17 cellular contexts compared by ENCODE assay signal in the genomic region with DNA sequence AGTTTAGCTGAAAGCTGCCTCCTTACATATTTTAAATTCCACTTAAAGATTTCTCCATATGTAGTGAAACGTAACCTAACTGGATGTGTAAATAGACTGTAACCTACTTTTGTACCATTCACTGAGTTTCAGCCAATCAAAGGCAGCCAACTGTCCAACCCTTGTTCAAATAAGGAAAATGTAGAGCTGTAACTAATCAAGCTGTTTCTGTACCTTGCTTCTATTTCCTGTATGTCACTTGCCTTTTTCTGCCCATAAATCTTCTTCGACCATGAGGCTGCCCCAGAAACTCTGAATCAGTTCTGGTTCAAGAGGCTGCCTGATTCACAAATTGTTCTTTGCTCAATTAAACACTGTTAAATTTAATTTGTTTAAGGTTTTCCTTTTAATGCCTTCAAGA. TPM values are rescaled to one million over a fixed set of nuclear protein-coding genes. Genes with fewer than 3 reads are reported as not detected.
DNase-seq lines count a peak whose midpoint lies in the region; ATAC-seq and TF ChIP-seq lines count a peak whose summit lies in the region.
"Had no signal": no experiment of that assay in that cellular context is flagged by ENCODE, and none has a peak within 500 bp of the region (broad histone marks: within the 10 kb centered on the region; RNA-seq: fewer than 3 reads in every experiment).

No MANE protein-coding gene starts in this region.

- no peaks in the 10 kb centered on the region for H3K36me3 ChIP-seq in RWPE2 (ENCODE audit: low read depth)
- no peaks in the 10 kb centered on the region for H3K36me3 ChIP-seq in MM.1S (replicated peaks; ENCODE audit: insufficient read depth, low read length)
- H3K36me3 ChIP-seq: cardiac muscle cell, HAP-1, SJCRH30 had no signal

- H3K27ac Mint-ChIP-seq in stimulated activated effector memory CD8-positive, alpha-beta T cell treated with anti-CD3 and anti-CD28 coated beads, Interleukin-12 subunit alpha, Interleukin-12 subunit beta, amount 100 ng/mL, for 72 hours = no peak overlapping the region
- H3K27ac Mint-ChIP-seq: stimulated activated naive CD8-positive, alpha-beta T cell treated with anti-CD3 and anti-CD28 coated beads, Interleukin-15, Interleukin-2, amounts not matched to agents 100 ng/mL and 50 ng/mL, for 24 hours had no signal

- peaks cover 5% of the 10 kb centered on the region for H3K4me1 Mint-ChIP-seq in stimulated activated effector memory CD8-positive, alpha-beta T cell treated with anti-CD3 and anti-CD28 coated beads, Interleukin-12 subunit alpha, Interleukin-12 subunit beta, amount 100 ng/mL, for 72 hours

- no peaks in the 10 kb centered on the region for H3K36me3 Mint-ChIP-seq in stimulated activated effector memory CD8-positive, alpha-beta T cell treated with anti-CD3 and anti-CD28 coated beads, Interleukin-12 subunit alpha, Interleukin-12 subunit beta, amount 100 ng/mL, for 72 hours
- H3K36me3 Mint-ChIP-seq: CD4-positive, alpha-beta memory T cell had no signal

- H3F3A ChIP-seq in MM.1S (ENCODE audit: insufficient read depth, low read length) = no peaks in the 10 kb centered on the region

- H3K9me3 ChIP-seq in RWPE2 (ENCODE audit: severe bottlenecking) (no peaks in the 10 kb centered on the region), MM.1S (replicated peaks; ENCODE audit: insufficient read depth, low read length) (no peaks in the 10 kb centered on the region)
- H3K9me3 ChIP-seq: HAP-1, SJCRH30 had no signal

- H3K27me3 ChIP-seq in RWPE2 (ENCODE audit: insufficient read depth, poor library complexity, severe bottlenecking) (no peaks in the 10 kb centered on the region), foreskin keratinocyte (no peaks in the 10 kb centered on the region), MM.1S (replicated peaks; ENCODE audit: insufficient read depth, low read length) (no peaks in the 10 kb centered on the region)
- H3K27me3 ChIP-seq: cardiac muscle cell had no signal

- TF ChIP-seq CTCF in RWPE2 (IDR thresholded peaks at IDR 0.05; ENCODE audit: poor library complexity, severe bottlenecking) (no peak), foreskin keratinocyte (conservative IDR thresholded peaks at IDR 0.05) (no peak), MM.1S (IDR thresholded peaks at IDR 0.05; ENCODE audit: low read length) (no peak)

- no peak overlapping the region for H3K27ac ChIP-seq in RWPE2 (ENCODE audit: poor library complexity, severe bottlenecking)
- peak overlapping the region; percentile 27 for H3K27ac ChIP-seq in foreskin keratinocyte
- no peak overlapping the region for H3K27ac ChIP-seq in MM.1S (ENCODE audit: low read length)
- H3K27ac ChIP-seq: 22Rv1, cardiac muscle cell, SJCRH30 had no signal

- no peaks in the 10 kb centered on the region for H3K79me2 ChIP-seq in MM.1S (ENCODE audit: low read length)

- no peaks in the 10 kb centered on the region for H3K9me2 ChIP-seq in MM.1S (replicated peaks; ENCODE audit: insufficient read depth, low read length)

- H3K4me1 ChIP-seq in RWPE2 (ENCODE audit: insufficient read depth, poor library complexity, severe bottlenecking) (peaks cover 31% of the 10 kb centered on the region), foreskin keratinocyte (peaks cover 28% of the 10 kb centered on the region), MM.1S (ENCODE audit: low read length) (no peaks in the 10 kb centered on the region)

- no peak overlapping the region for H3K4me3 Mint-ChIP-seq in stimulated activated effector memory CD8-positive, alpha-beta T cell treated with anti-CD3 and anti-CD28 coated beads, Interleukin-12 subunit alpha, Interleukin-12 subunit beta, amount 100 ng/mL, for 72 hours
- H3K4me3 Mint-ChIP-seq: CD4-positive, alpha-beta memory T cell; stimulated activated naive CD8-positive, alpha-beta T cell treated with anti-CD3 and anti-CD28 coated beads, Interleukin-15, Interleukin-2, amounts not matched to agents 100 ng/mL and 50 ng/mL, for 24 hours had no signal

- no peaks in the 10 kb centered on the region for H4K20me1 ChIP-seq in MM.1S (ENCODE audit: insufficient read depth, low read length)

- H3K9ac ChIP-seq in MM.1S (ENCODE audit: low read length) = no peak overlapping the region

- ATAC-seq in RWPE2 (ENCODE audit: low read depth) (peak; percentile 27; the same call in 1 of the 3 replicates), foreskin keratinocyte (no peak), GM21737 (IDR thresholded peaks at IDR 0.05; ENCODE audit: unreplicated experiment) (no peak)
- ATAC-seq in stimulated activated effector memory CD8-positive, alpha-beta T cell treated with anti-CD3 and anti-CD28 coated beads, Interleukin-12 subunit alpha, Interleukin-12 subunit beta, amount 100 ng/mL, for 72 hours = peak; percentile 39
- ATAC-seq: left cardiac atrium had no signal

- no peaks in the 10 kb centered on the region for H3K9me3 Mint-ChIP-seq in stimulated activated effector memory CD8-positive, alpha-beta T cell treated with anti-CD3 and anti-CD28 coated beads, Interleukin-12 subunit alpha, Interleukin-12 subunit beta, amount 100 ng/mL, for 72 hours
- H3K9me3 Mint-ChIP-seq: CD4-positive, alpha-beta memory T cell; stimulated activated naive CD8-positive, alpha-beta T cell treated with anti-CD3 and anti-CD28 coated beads, Interleukin-15, Interleukin-2, amounts not matched to agents 100 ng/mL and 50 ng/mL, for 24 hours had no signal

- no peak overlapping the region for H3K4me2 ChIP-seq in MM.1S (ENCODE audit: low read depth, low read length)

- H3K4me3 ChIP-seq in RWPE2 (ENCODE audit: severe bottlenecking) = no peak overlapping the region
- H3K4me3 ChIP-seq in MM.1S (ENCODE audit: low read length) = no peak overlapping the region
- H3K4me3 ChIP-seq: cardiac muscle cell, HAP-1, SJCRH30 had no signal

- H2AFZ ChIP-seq in MM.1S (ENCODE audit: low read length) = no peak overlapping the region

- DNase-seq in DMS53 (lab: John Stamatoyannopoulos, UW) (peak; percentile 40), DMS53 treated with DMSO at 0.1 percent for 48 hours (lab: John Stamatoyannopoulos, UW; ENCODE audit: unreplicated experiment) (no peak), RWPE2 (ENCODE audit: low spot score) (no peak), foreskin keratinocyte (no peak), globus pallidus (ENCODE audit: low spot score) (no peak), MM.1S (no peak)
- no peak for DNase-seq in stimulated activated effector memory CD8-positive, alpha-beta T cell treated with anti-CD3 and anti-CD28 coated beads, Interleukin-12 subunit alpha, Interleukin-12 subunit beta, amount 100 ng/mL, for 72 hours (ENCODE audit: low spot score in 2 of 2)
- DNase-seq: CD4-positive, alpha-beta memory T cell; left cardiac atrium; NK-92 treated with Interleukin-12 subunit alpha and Interleukin-12 subunit beta, amount 100 ng/mL, for 24 hours had no signal

RNA-seq across cellular contexts. Expression of gene SLC7A8, which starts 6.3 kb away (rescaled TPM):
- total RNA-seq in foreskin keratinocyte = 73.2 TPM in 2 replicates
- 52.7 and 56.7 TPM in 2 replicates for polyA plus RNA-seq in foreskin keratinocyte

RNA-seq across cellular contexts. Expression of gene CEBPE, which starts 58.1 kb away (rescaled TPM):
- not detected in 2 replicates for total RNA-seq in foreskin keratinocyte
- not detected in 2 replicates for polyA plus RNA-seq in foreskin keratinocyte
- total RNA-seq: cardiac muscle cell, left cardiac atrium, SJCRH30 had no signal
- polyA plus RNA-seq: cardiac muscle cell, neural cell had no signal

Comparison
In these comparisons a context has a peak if more than half of its experiments do, and no peak if none do; other contexts are left out.
1. ATAC-seq: peak in RWPE2 (single experiment) and stimulated activated effector memory CD8-positive, alpha-beta T cell treated with anti-CD3 and anti-CD28 coated beads, Interleukin-12 subunit alpha, Interleukin-12 subunit beta, amount 100 ng/mL, for 72 hours (single experiment); none in foreskin keratinocyte (single experiment) and GM21737 (single experiment).